ENCODE assay signal across 1 cellular context in the genomic region with DNA sequence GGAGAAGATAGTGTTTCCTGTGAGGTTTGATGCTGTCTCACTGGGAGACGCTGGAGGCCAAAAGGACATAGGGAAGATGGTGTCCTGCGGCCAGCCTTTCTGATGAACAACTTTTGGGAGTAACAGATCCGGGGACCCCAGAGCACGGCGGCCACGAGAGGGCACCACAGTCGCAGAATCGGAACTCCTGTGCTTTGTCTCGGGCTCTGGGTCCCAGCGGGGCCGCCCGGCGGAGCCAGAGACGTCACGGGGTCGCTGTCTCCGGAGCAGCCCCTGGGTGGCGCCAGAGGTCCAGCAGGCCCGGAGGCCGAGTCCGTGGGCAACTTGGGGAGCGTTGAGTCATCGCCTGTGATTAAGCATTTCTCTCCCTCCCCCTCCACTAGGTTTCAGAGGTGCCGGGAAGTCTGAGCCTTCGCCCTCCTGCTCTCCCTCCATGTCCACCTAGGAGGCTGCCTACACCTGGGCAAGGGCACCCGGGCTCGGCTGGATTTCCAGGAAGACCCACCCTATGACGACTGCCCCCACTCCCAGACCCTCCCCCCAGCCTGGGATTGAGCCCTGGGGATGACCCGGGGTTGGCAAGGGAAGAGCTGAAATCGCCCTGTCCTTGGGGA.
TF ChIP-seq lines count a peak whose summit lies in the region.

No MANE protein-coding gene starts in this region.

TF ChIP-seq in GM23338, 12 proteins besides CTCF, POLR2A, EP300 and RAD21 (continued from another document):
- TF ChIP-seq, protein P1, sequence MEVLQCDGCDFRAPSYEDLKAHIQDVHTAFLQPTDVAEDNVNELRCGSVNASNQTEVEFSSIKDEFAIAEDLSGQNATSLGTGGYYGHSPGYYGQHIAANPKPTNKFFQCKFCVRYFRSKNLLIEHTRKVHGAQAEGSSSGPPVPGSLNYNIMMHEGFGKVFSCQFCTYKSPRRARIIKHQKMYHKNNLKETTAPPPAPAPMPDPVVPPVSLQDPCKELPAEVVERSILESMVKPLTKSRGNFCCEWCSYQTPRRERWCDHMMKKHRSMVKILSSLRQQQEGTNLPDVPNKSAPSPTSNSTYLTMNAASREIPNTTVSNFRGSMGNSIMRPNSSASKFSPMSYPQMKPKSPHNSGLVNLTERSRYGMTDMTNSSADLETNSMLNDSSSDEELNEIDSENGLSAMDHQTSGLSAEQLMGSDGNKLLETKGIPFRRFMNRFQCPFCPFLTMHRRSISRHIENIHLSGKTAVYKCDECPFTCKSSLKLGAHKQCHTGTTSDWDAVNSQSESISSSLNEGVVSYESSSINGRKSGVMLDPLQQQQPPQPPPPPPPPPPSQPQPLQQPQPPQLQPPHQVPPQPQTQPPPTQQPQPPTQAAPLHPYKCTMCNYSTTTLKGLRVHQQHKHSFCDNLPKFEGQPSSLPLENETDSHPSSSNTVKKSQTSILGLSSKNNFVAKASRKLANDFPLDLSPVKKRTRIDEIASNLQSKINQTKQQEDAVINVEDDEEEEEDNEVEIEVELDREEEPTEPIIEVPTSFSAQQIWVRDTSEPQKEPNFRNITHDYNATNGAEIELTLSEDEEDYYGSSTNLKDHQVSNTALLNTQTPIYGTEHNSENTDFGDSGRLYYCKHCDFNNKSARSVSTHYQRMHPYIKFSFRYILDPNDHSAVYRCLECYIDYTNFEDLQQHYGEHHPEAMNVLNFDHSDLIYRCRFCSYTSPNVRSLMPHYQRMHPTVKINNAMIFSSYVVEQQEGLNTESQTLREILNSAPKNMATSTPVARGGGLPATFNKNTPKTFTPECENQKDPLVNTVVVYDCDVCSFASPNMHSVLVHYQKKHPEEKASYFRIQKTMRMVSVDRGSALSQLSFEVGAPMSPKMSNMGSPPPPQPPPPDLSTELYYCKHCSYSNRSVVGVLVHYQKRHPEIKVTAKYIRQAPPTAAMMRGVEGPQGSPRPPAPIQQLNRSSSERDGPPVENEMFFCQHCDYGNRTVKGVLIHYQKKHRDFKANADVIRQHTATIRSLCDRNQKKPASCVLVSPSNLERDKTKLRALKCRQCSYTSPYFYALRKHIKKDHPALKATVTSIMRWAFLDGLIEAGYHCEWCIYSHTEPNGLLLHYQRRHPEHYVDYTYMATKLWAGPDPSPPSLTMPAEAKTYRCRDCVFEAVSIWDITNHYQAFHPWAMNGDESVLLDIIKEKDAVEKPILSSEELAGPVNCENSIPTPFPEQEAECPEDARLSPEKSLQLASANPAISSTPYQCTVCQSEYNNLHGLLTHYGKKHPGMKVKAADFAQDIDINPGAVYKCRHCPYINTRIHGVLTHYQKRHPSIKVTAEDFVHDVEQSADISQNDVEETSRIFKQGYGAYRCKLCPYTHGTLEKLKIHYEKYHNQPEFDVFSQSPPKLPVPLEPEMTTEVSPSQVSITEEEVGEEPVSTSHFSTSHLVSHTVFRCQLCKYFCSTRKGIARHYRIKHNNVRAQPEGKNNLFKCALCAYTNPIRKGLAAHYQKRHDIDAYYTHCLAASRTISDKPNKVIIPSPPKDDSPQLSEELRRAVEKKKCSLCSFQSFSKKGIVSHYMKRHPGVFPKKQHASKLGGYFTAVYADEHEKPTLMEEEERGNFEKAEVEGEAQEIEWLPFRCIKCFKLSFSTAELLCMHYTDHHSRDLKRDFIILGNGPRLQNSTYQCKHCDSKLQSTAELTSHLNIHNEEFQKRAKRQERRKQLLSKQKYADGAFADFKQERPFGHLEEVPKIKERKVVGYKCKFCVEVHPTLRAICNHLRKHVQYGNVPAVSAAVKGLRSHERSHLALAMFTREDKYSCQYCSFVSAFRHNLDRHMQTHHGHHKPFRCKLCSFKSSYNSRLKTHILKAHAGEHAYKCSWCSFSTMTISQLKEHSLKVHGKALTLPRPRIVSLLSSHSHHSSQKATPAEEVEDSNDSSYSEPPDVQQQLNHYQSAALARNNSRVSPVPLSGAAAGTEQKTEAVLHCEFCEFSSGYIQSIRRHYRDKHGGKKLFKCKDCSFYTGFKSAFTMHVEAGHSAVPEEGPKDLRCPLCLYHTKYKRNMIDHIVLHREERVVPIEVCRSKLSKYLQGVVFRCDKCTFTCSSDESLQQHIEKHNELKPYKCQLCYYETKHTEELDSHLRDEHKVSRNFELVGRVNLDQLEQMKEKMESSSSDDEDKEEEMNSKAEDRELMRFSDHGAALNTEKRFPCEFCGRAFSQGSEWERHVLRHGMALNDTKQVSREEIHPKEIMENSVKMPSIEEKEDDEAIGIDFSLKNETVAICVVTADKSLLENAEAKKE (CRISPR knock-in tag; IDR thresholded peaks at IDR 0.05): no peak
- TF ChIP-seq, protein P2, sequence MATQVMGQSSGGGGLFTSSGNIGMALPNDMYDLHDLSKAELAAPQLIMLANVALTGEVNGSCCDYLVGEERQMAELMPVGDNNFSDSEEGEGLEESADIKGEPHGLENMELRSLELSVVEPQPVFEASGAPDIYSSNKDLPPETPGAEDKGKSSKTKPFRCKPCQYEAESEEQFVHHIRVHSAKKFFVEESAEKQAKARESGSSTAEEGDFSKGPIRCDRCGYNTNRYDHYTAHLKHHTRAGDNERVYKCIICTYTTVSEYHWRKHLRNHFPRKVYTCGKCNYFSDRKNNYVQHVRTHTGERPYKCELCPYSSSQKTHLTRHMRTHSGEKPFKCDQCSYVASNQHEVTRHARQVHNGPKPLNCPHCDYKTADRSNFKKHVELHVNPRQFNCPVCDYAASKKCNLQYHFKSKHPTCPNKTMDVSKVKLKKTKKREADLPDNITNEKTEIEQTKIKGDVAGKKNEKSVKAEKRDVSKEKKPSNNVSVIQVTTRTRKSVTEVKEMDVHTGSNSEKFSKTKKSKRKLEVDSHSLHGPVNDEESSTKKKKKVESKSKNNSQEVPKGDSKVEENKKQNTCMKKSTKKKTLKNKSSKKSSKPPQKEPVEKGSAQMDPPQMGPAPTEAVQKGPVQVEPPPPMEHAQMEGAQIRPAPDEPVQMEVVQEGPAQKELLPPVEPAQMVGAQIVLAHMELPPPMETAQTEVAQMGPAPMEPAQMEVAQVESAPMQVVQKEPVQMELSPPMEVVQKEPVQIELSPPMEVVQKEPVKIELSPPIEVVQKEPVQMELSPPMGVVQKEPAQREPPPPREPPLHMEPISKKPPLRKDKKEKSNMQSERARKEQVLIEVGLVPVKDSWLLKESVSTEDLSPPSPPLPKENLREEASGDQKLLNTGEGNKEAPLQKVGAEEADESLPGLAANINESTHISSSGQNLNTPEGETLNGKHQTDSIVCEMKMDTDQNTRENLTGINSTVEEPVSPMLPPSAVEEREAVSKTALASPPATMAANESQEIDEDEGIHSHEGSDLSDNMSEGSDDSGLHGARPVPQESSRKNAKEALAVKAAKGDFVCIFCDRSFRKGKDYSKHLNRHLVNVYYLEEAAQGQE (IDR thresholded peaks at IDR 0.05; ENCODE audit: unreplicated experiment): no peak
- TF ChIP-seq JUNB (IDR thresholded peaks at IDR 0.05; ENCODE audit: unreplicated experiment): no peak
